11 cellular contexts compared by ENCODE assay signal in the genomic region with DNA sequence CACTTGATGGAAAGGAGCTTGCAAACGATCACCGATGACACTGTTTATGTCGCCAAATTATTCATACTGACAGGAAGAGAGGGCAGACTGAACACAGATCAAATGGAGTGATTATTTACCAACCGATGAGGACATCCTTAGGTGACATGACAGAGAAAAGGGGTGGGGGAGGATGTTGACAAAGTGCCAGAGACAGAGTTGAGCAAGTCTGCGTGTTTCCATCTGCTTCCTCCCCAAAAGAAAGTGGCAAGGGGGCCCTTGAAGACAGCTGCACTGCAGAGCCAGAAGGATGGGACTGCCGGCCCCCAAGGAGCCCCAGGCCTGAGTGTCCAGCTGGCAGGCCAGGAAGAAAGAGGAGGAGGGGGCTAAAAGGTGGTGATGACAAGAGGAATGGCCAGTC.
A peak's percentile ranks its signal among the peaks of the same experiment; 100 is the strongest.
DNase-seq lines count a peak whose midpoint lies in the region; ATAC-seq and TF ChIP-seq lines count a peak whose summit lies in the region.
"Had no signal": no experiment of that assay in that cellular context is flagged by ENCODE, and none has a peak within 500 bp of the region (broad histone marks: within the 10 kb centered on the region; RNA-seq: fewer than 3 reads in every experiment).

No MANE protein-coding gene starts in this region.

- H3K4me1 Mint-ChIP-seq in activated CD8-positive, alpha-beta T cell treated with anti-CD3 and anti-CD28 coated beads for 36 hours (ENCODE audit: low read depth): peaks cover 12% of the 10 kb centered on the region
- H3K4me1 Mint-ChIP-seq: activated B cell treated with CpG ODN at 0.5 μM for 24 hours had no signal

- POLR2A ChIA-PET in activated CD8-positive, alpha-beta T cell treated with anti-CD3 and anti-CD28 coated beads for 36 hours (lab: Charles Lee): no interaction called here

- no peaks in the 10 kb centered on the region for H3K9me3 Mint-ChIP-seq in activated CD8-positive, alpha-beta T cell treated with anti-CD3 and anti-CD28 coated beads for 36 hours
- H3K9me3 Mint-ChIP-seq: activated B cell treated with CpG ODN at 0.5 μM for 24 hours had no signal

- no peaks in the 10 kb centered on the region for H3K36me3 ChIP-seq in neutrophil
- no peaks in the 10 kb centered on the region for H3K36me3 ChIP-seq in tibial artery
- H3K36me3 ChIP-seq: prostate gland had no signal

- intact Hi-C loops in activated CD8-positive, alpha-beta T cell treated with anti-CD3 and anti-CD28 coated beads for 36 hours (cut with micrococcal nuclease): no loop called here
- intact Hi-C loops in Right ventricle myocardium inferior (cut with DNase I) (no loop called here), tibial artery (cut with DNase I; ENCODE audit: low total_unique reads) (no loop called here)

- peak overlapping the region; percentile 36 to 40 for H3K4me3 ChIP-seq in neutrophil (ENCODE audit: low read depth in 1 of 2, low read length in 1 of 2)
- H3K4me3 ChIP-seq in tibial artery: no peak overlapping the region
- H3K4me3 ChIP-seq: prostate gland had no signal

- peaks cover 10% of the 10 kb centered on the region for H3K27me3 Mint-ChIP-seq in activated CD8-positive, alpha-beta T cell treated with anti-CD3 and anti-CD28 coated beads for 36 hours

- H3K27ac ChIP-seq in neutrophil (peak overlapping the region; percentile 94), tibial artery (no peak overlapping the region)
- H3K27ac ChIP-seq: prostate gland had no signal

- H3K27ac Mint-ChIP-seq in activated CD8-positive, alpha-beta T cell treated with anti-CD3 and anti-CD28 coated beads for 36 hours: peak overlapping the region; percentile 2
- H3K27ac Mint-ChIP-seq: activated B cell treated with CpG ODN at 0.5 μM for 24 hours had no signal

- H3K4me3 Mint-ChIP-seq in activated CD8-positive, alpha-beta T cell treated with anti-CD3 and anti-CD28 coated beads for 36 hours: no peak overlapping the region
- H3K4me3 Mint-ChIP-seq: activated B cell treated with CpG ODN at 0.5 μM for 24 hours had no signal

- DNase-seq in activated gamma-delta T cell treated with Interleukin-2 at 50 U/mL for 16 hours (peak; percentile 29), activated gamma-delta T cell (lab: John Stamatoyannopoulos, UW) (no peak), NCI-H510A treated with DMSO at 0.1 percent for 48 hours (lab: John Stamatoyannopoulos, UW) (peak; percentile 75), Right ventricle myocardium inferior (ENCODE audit: missing footprints) (no peak), tibial artery (no peak)
- DNase-seq in activated CD8-positive, alpha-beta T cell treated with anti-CD3 and anti-CD28 coated beads for 36 hours: peak; percentile 55
- DNase-seq: activated B cell treated with CpG ODN at 0.5 μM for 24 hours, left ventricle myocardium superior had no signal

- H3K36me3 Mint-ChIP-seq in activated CD8-positive, alpha-beta T cell treated with anti-CD3 and anti-CD28 coated beads for 36 hours (ENCODE audit: low read depth): no peaks in the 10 kb centered on the region

- H3K9me3 ChIP-seq in neutrophil (no peaks in the 10 kb centered on the region), tibial artery (peaks cover 0 to 4% (median 0%) of the 10 kb centered on the region in 3 donors)
- H3K9me3 ChIP-seq: prostate gland had no signal

- peak; percentile 76 for ATAC-seq in activated CD8-positive, alpha-beta T cell treated with anti-CD3 and anti-CD28 coated beads for 36 hours
- ATAC-seq in GM21717 (IDR thresholded peaks at IDR 0.05; ENCODE audit: unreplicated experiment): no peak
- ATAC-seq in Right ventricle myocardium inferior: no peak
- ATAC-seq: left ventricle myocardium superior had no signal

- CTCF ChIA-PET in activated CD8-positive, alpha-beta T cell treated with anti-CD3 and anti-CD28 coated beads for 36 hours (lab: Charles Lee): interaction anchor here (1.3 kb wide), 1 partner anchor 14 kb away, joined by 3 read pairs; no protein-coding TSS in a partner anchor

- H3K27me3 ChIP-seq in neutrophil (no peaks in the 10 kb centered on the region), tibial artery (peaks cover 0 to 56% of the 10 kb centered on the region in 2 donors)

- H3K4me1 ChIP-seq in neutrophil (ENCODE audit: control insufficient read depth in 1 of 2, insufficient read depth in 1 of 2, low read depth in 1 of 2, low read length in 1 of 2) (peaks cover 81% of the 10 kb centered on the region in 2 experiments), tibial artery (no peaks in the 10 kb centered on the region)
- H3K4me1 ChIP-seq: prostate gland had no signal

- no peak for TF ChIP-seq CTCF in activated CD8-positive, alpha-beta T cell treated with anti-CD3 and anti-CD28 coated beads for 36 hours (IDR thresholded peaks at IDR 0.05)
- TF ChIP-seq CTCF in neutrophil (IDR thresholded peaks at IDR 0.05): no peak
- TF ChIP-seq CTCF in tibial artery (IDR thresholded peaks at IDR 0.05): no peak

Comparison
In these comparisons a context has a peak if more than half of its experiments do, and no peak if none do; other contexts are left out.
1. DNase-seq: peak in activated gamma-delta T cell treated with Interleukin-2 at 50 U/mL for 16 hours (single experiment), NCI-H510A treated with DMSO at 0.1 percent for 48 hours (single experiment) and activated CD8-positive, alpha-beta T cell treated with anti-CD3 and anti-CD28 coated beads for 36 hours (single experiment); none in activated gamma-delta T cell (single experiment), Right ventricle myocardium inferior (single experiment) and tibial artery (0 of 2).
2. H3K4me3 ChIP-seq: peak in neutrophil (2 of 2); none in tibial artery (0 of 2).